In the genomic region with DNA sequence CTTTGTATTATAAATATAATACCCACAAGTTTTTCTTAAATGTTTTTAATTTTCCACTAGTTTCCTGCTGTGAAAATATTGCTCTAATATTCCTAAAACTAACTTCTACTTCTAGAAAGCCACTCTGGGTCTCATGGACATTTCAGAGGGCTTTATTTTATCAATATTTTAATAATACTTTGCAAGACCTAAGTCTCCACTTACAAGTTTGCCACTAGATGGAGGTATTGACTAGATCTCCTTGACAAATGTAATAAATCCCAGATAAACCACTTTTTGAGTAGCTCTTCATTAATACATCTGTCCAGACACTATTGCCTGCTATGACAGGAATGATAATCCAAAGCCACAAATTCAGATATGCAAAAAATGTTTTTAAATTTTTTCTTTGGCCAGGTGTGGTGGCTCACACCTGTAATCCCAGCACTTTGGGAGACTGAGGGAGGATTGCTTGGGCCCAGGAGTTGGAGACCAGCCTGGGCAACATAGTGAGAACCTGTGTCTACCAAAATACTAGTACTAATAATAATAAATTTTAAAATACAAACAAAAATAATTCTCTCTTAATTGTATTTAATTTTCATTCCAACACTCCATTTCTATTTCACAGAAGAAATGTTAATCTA, we compare ENCODE assay signal across 8 cellular contexts.
DNase-seq lines count a peak whose midpoint lies in the region; ATAC-seq lines count a peak whose summit lies in the region.

No MANE protein-coding gene starts in this region.

- no peaks in the 10 kb centered on the region for H3K27me3 Mint-ChIP-seq in stimulated activated naive B cell treated with anti-CD40 and anti-IgM and Interleukin-4, amounts not matched to agents 10 μg/mL and 1 μg/mL and 100 μg/mL, for 72 hours
- no peaks in the 10 kb centered on the region for H3K27me3 Mint-ChIP-seq in T-helper 2 cell treated with Interferon-gamma antibody and Interleukin-4, amounts not matched to agents 5 μg/mL and 100 μg/mL, for 36 hours (ENCODE audit: low read depth)

- H3K4me3 Mint-ChIP-seq in stimulated activated naive B cell treated with anti-CD40 and anti-IgM and Interleukin-4, amounts not matched to agents 10 μg/mL and 1 μg/mL and 100 μg/mL, for 72 hours: no peak overlapping the region
- no peak overlapping the region for H3K4me3 Mint-ChIP-seq in T-helper 2 cell treated with Interferon-gamma antibody and Interleukin-4, amounts not matched to agents 5 μg/mL and 100 μg/mL, for 36 hours

- no peaks in the 10 kb centered on the region for H3K9me3 Mint-ChIP-seq in stimulated activated naive B cell treated with anti-CD40 and anti-IgM and Interleukin-4, amounts not matched to agents 10 μg/mL and 1 μg/mL and 100 μg/mL, for 72 hours
- H3K9me3 Mint-ChIP-seq in T-helper 2 cell treated with Interferon-gamma antibody and Interleukin-4, amounts not matched to agents 5 μg/mL and 100 μg/mL, for 36 hours: no peaks in the 10 kb centered on the region

- H3K36me3 Mint-ChIP-seq in stimulated activated naive B cell treated with anti-CD40 and anti-IgM and Interleukin-4, amounts not matched to agents 10 μg/mL and 1 μg/mL and 100 μg/mL, for 72 hours: peaks cover 5 to 9% of the 10 kb centered on the region in 2 donors
- H3K36me3 Mint-ChIP-seq in T-helper 2 cell treated with Interferon-gamma antibody and Interleukin-4, amounts not matched to agents 5 μg/mL and 100 μg/mL, for 36 hours (ENCODE audit: low read depth): no peaks in the 10 kb centered on the region

- peaks cover 10 to 13% of the 10 kb centered on the region in 2 donors for H3K4me1 Mint-ChIP-seq in stimulated activated naive B cell treated with anti-CD40 and anti-IgM and Interleukin-4, amounts not matched to agents 10 μg/mL and 1 μg/mL and 100 μg/mL, for 72 hours
- peaks cover 13% of the 10 kb centered on the region for H3K4me1 Mint-ChIP-seq in T-helper 2 cell treated with Interferon-gamma antibody and Interleukin-4, amounts not matched to agents 5 μg/mL and 100 μg/mL, for 36 hours (ENCODE audit: low read depth)

- DNase-seq in NCI-H1436 (lab: John Stamatoyannopoulos, UW) (peak; percentile 7), NCI-H1436 treated with DMSO at 0.1 percent for 48 hours (lab: John Stamatoyannopoulos, UW) (no peak), NCI-H146 treated with DMSO at 0.1 percent for 48 hours (lab: John Stamatoyannopoulos, UW; ENCODE audit: unreplicated experiment) (peak; percentile 5), amniotic epithelial cell (ENCODE audit: low read depth) (peak; percentile 69), kidney glomerular epithelial cell (lab: John Stamatoyannopoulos, UW) (peak; percentile 56), amygdala (lab: John Stamatoyannopoulos, UW) (no peak)
- no peak for DNase-seq in stimulated activated naive B cell treated with anti-CD40 and anti-IgM and Interleukin-4, amounts not matched to agents 10 μg/mL and 1 μg/mL and 100 μg/mL, for 72 hours
- DNase-seq in T-helper 2 cell treated with Interferon-gamma antibody and Interleukin-4, amounts not matched to agents 5 μg/mL and 100 μg/mL, for 36 hours (ENCODE audit: low spot score): no peak

- ATAC-seq in stimulated activated naive B cell treated with anti-CD40 and anti-IgM and Interleukin-4, amounts not matched to agents 10 μg/mL and 1 μg/mL and 100 μg/mL, for 72 hours (replicated peaks): no peak

- no peak overlapping the region for H3K27ac Mint-ChIP-seq in stimulated activated naive B cell treated with anti-CD40 and anti-IgM and Interleukin-4, amounts not matched to agents 10 μg/mL and 1 μg/mL and 100 μg/mL, for 72 hours
- H3K27ac Mint-ChIP-seq in T-helper 2 cell treated with Interferon-gamma antibody and Interleukin-4, amounts not matched to agents 5 μg/mL and 100 μg/mL, for 36 hours: no peak overlapping the region

Comparison
In these comparisons a context has a peak if more than half of its experiments do, and no peak if none do; other contexts are left out.
1. DNase-seq: peak in NCI-H1436 (single experiment), NCI-H146 treated with DMSO at 0.1 percent for 48 hours (single experiment), amniotic epithelial cell (single experiment) and kidney glomerular epithelial cell (single experiment); none in NCI-H1436 treated with DMSO at 0.1 percent for 48 hours (single experiment), stimulated activated naive B cell treated with anti-CD40 and anti-IgM and Interleukin-4, amounts not matched to agents 10 μg/mL and 1 μg/mL and 100 μg/mL, for 72 hours (single experiment), T-helper 2 cell treated with Interferon-gamma antibody and Interleukin-4, amounts not matched to agents 5 μg/mL and 100 μg/mL, for 36 hours (single experiment) and amygdala (0 of 56).